In genomic region chr12:89950421-89950820, GRCh38 we compare ENCODE assay signal across 11 cellular contexts.
DNase-seq lines count a peak whose midpoint lies in the region; ATAC-seq and TF ChIP-seq lines count a peak whose summit lies in the region.
"Had no signal": no experiment of that assay in that cellular context is flagged by ENCODE, and none has a peak within 500 bp of the region (broad histone marks: within the 10 kb centered on the region; RNA-seq: fewer than 3 reads in every experiment).

No MANE protein-coding gene starts in this region.

- peaks cover 2% of the 10 kb centered on the region for H3K27me3 Mint-ChIP-seq in activated T-helper 2 cell treated with anti-CD3 and anti-CD28 coated beads, Interferon-gamma antibody, Interleukin-2, Interleukin-4, amounts not matched to agents 10 μg/mL and 5 μg/mL and 100 μg/mL, durations not matched to agents 14 hours and 24 hours and 36 hours (ENCODE audit: low read depth)
- H3K27me3 Mint-ChIP-seq in activated CD4-positive, alpha-beta memory T cell treated with anti-CD3 and anti-CD28 coated beads, Interleukin-2, amount 10 ng/mL, durations not matched to agents 7 days and 5 days: no peaks in the 10 kb centered on the region

- no peak overlapping the region for H3K27ac Mint-ChIP-seq in activated T-helper 2 cell treated with anti-CD3 and anti-CD28 coated beads, Interferon-gamma antibody, Interleukin-2, Interleukin-4, amounts not matched to agents 10 μg/mL and 5 μg/mL and 100 μg/mL, durations not matched to agents 14 hours and 24 hours and 36 hours
- H3K27ac Mint-ChIP-seq in activated CD4-positive, alpha-beta memory T cell treated with anti-CD3 and anti-CD28 coated beads, Interleukin-2, amount 10 ng/mL, durations not matched to agents 7 days and 5 days: no peak overlapping the region
- H3K27ac Mint-ChIP-seq: endodermal cell had no signal

- H2AFZ ChIP-seq in OCI-LY1 (ENCODE audit: low read length): peak overlapping the region; percentile 17; the same call in 1 of the 2 replicates

- no peaks in the 10 kb centered on the region for H4K20me1 ChIP-seq in OCI-LY1 (ENCODE audit: insufficient read depth, low read length)

- TF ChIP-seq CTCF in OCI-LY1 (IDR thresholded peaks at IDR 0.05; ENCODE audit: low read length): no peak

- no peaks in the 10 kb centered on the region for H3F3A ChIP-seq in OCI-LY1 (ENCODE audit: insufficient read depth, low read length)

- no peaks in the 10 kb centered on the region for H3K79me2 ChIP-seq in OCI-LY1 (ENCODE audit: insufficient read depth, low read length)

- H3K4me3 ChIP-seq in OCI-LY1 (ENCODE audit: low read depth, low read length, poor library complexity, severe bottlenecking) (peak overlapping the region; percentile 18), muscle layer of colon (ENCODE audit: low read depth in 1 of 2, low read length in 2 of 2) (no peak overlapping the region)
- H3K4me3 ChIP-seq: ovary, upper lobe of left lung had no signal

- H3K4me1 ChIP-seq in OCI-LY1 (ENCODE audit: insufficient read depth, low read length, severe bottlenecking) (peaks cover 49% of the 10 kb centered on the region), muscle layer of colon (ENCODE audit: insufficient read depth, low read length) (peaks cover 38% of the 10 kb centered on the region)

- POLR2A ChIA-PET in activated CD4-positive, alpha-beta memory T cell treated with anti-CD3 and anti-CD28 coated beads, Interleukin-2, amount 10 ng/mL, durations not matched to agents 7 days and 5 days (lab: Charles Lee): interaction anchor here (0.9 to 1.5 kb wide), 3 partner anchors 10 to 241 kb away, joined by 3 to 8 read pairs (median 5); partner anchors contain the start of gene ATP2B1

- no peak for DNase-seq in activated T-helper 2 cell treated with anti-CD3 and anti-CD28 coated beads, Interferon-gamma antibody, Interleukin-2, Interleukin-4, amounts not matched to agents 10 μg/mL and 5 μg/mL and 100 μg/mL, durations not matched to agents 14 hours and 24 hours and 36 hours (ENCODE audit: low spot score)
- no peak for DNase-seq in NCI-H2081 treated with DMSO at 0.1 percent for 48 hours (lab: John Stamatoyannopoulos, UW)
- DNase-seq in activated CD4-positive, alpha-beta memory T cell treated with anti-CD3 and anti-CD28 coated beads, Interleukin-2, amount 10 ng/mL, durations not matched to agents 7 days and 5 days: no peak
- no peak for DNase-seq in stimulated activated naive CD4-positive, alpha-beta T cell treated with Interleukin-2 at 50 U/mL for 16 hours (lab: John Stamatoyannopoulos, UW)
- DNase-seq: endodermal cell, upper lobe of left lung had no signal

- H3K36me3 ChIP-seq in OCI-LY1 (ENCODE audit: insufficient read depth, low read length) (no peaks in the 10 kb centered on the region), muscle layer of colon (ENCODE audit: insufficient read depth, low read length) (no peaks in the 10 kb centered on the region)
- H3K36me3 ChIP-seq: ovary, upper lobe of left lung had no signal

- H3K27ac ChIP-seq in OCI-LY1 (ENCODE audit: low read depth, low read length, poor library complexity, severe bottlenecking): peak overlapping the region; percentile 79
- peak overlapping the region; percentile 50 for H3K27ac ChIP-seq in muscle layer of colon (ENCODE audit: low read depth, low read length)
- H3K27ac ChIP-seq: ovary had no signal

- H3K9me2 ChIP-seq in OCI-LY1 (ENCODE audit: low read depth, low read length): no peaks in the 10 kb centered on the region

- intact Hi-C loops in activated T-helper 2 cell treated with anti-CD3 and anti-CD28 coated beads, Interferon-gamma antibody, Interleukin-2, Interleukin-4, amounts not matched to agents 10 μg/mL and 5 μg/mL and 100 μg/mL, durations not matched to agents 14 hours and 24 hours and 36 hours (cut with micrococcal nuclease): loop anchor here (2.0 kb wide), 1 partner anchor 88 kb away; no protein-coding TSS in a partner anchor

- H3K4me3 Mint-ChIP-seq in activated T-helper 2 cell treated with anti-CD3 and anti-CD28 coated beads, Interferon-gamma antibody, Interleukin-2, Interleukin-4, amounts not matched to agents 10 μg/mL and 5 μg/mL and 100 μg/mL, durations not matched to agents 14 hours and 24 hours and 36 hours (ENCODE audit: low read depth): no peak overlapping the region
- H3K4me3 Mint-ChIP-seq in activated CD4-positive, alpha-beta memory T cell treated with anti-CD3 and anti-CD28 coated beads, Interleukin-2, amount 10 ng/mL, durations not matched to agents 7 days and 5 days: no peak overlapping the region
- H3K4me3 Mint-ChIP-seq: endodermal cell had no signal

- CTCF ChIA-PET in activated CD4-positive, alpha-beta memory T cell treated with anti-CD3 and anti-CD28 coated beads, Interleukin-2, amount 10 ng/mL, durations not matched to agents 7 days and 5 days (lab: Charles Lee): interaction anchor here (1.2 kb wide), 1 partner anchor 241 kb away, joined by 4 read pairs; no protein-coding TSS in a partner anchor

- no peaks in the 10 kb centered on the region for H3K9me3 Mint-ChIP-seq in activated T-helper 2 cell treated with anti-CD3 and anti-CD28 coated beads, Interferon-gamma antibody, Interleukin-2, Interleukin-4, amounts not matched to agents 10 μg/mL and 5 μg/mL and 100 μg/mL, durations not matched to agents 14 hours and 24 hours and 36 hours
- H3K9me3 Mint-ChIP-seq in activated CD4-positive, alpha-beta memory T cell treated with anti-CD3 and anti-CD28 coated beads, Interleukin-2, amount 10 ng/mL, durations not matched to agents 7 days and 5 days: no peaks in the 10 kb centered on the region
- H3K9me3 Mint-ChIP-seq: endodermal cell had no signal

- H3K9me3 ChIP-seq in OCI-LY1 (ENCODE audit: low read length) (no peaks in the 10 kb centered on the region), muscle layer of colon (ENCODE audit: low read length) (no peaks in the 10 kb centered on the region)
- H3K9me3 ChIP-seq: ovary, upper lobe of left lung had no signal

- peak; percentile 26 for ATAC-seq in GM18499 (IDR thresholded peaks at IDR 0.05; ENCODE audit: insufficient read depth, unreplicated experiment)
- peak; percentile 43 for ATAC-seq in GM21717 (IDR thresholded peaks at IDR 0.05; ENCODE audit: unreplicated experiment)

- no peaks in the 10 kb centered on the region for H3K36me3 Mint-ChIP-seq in activated T-helper 2 cell treated with anti-CD3 and anti-CD28 coated beads, Interferon-gamma antibody, Interleukin-2, Interleukin-4, amounts not matched to agents 10 μg/mL and 5 μg/mL and 100 μg/mL, durations not matched to agents 14 hours and 24 hours and 36 hours (ENCODE audit: low read depth)
- H3K36me3 Mint-ChIP-seq in activated CD4-positive, alpha-beta memory T cell treated with anti-CD3 and anti-CD28 coated beads, Interleukin-2, amount 10 ng/mL, durations not matched to agents 7 days and 5 days (ENCODE audit: low read depth): no peaks in the 10 kb centered on the region

- H3K4me1 Mint-ChIP-seq in activated T-helper 2 cell treated with anti-CD3 and anti-CD28 coated beads, Interferon-gamma antibody, Interleukin-2, Interleukin-4, amounts not matched to agents 10 μg/mL and 5 μg/mL and 100 μg/mL, durations not matched to agents 14 hours and 24 hours and 36 hours (ENCODE audit: low read depth): peaks cover 14% of the 10 kb centered on the region
- H3K4me1 Mint-ChIP-seq in activated CD4-positive, alpha-beta memory T cell treated with anti-CD3 and anti-CD28 coated beads, Interleukin-2, amount 10 ng/mL, durations not matched to agents 7 days and 5 days: peaks cover 16% of the 10 kb centered on the region

- H3K4me2 ChIP-seq in OCI-LY1 (ENCODE audit: low read length): peak overlapping the region; percentile 55

- H3K27me3 ChIP-seq in OCI-LY1 (ENCODE audit: insufficient read depth, low read length): no peaks in the 10 kb centered on the region
- no peaks in the 10 kb centered on the region for H3K27me3 ChIP-seq in muscle layer of colon (ENCODE audit: control insufficient read depth in 1 of 2, insufficient read depth in 2 of 2, low read length in 2 of 2)
- H3K27me3 ChIP-seq: ovary, upper lobe of left lung had no signal

- H3K9ac ChIP-seq in OCI-LY1 (ENCODE audit: low read length): peak overlapping the region; percentile 31; the same call in 1 of the 2 replicates
- no peak overlapping the region for H3K9ac ChIP-seq in muscle layer of colon (ENCODE audit: low read length)
